ENCODE assay signal across 1 cellular context in the genomic region with DNA sequence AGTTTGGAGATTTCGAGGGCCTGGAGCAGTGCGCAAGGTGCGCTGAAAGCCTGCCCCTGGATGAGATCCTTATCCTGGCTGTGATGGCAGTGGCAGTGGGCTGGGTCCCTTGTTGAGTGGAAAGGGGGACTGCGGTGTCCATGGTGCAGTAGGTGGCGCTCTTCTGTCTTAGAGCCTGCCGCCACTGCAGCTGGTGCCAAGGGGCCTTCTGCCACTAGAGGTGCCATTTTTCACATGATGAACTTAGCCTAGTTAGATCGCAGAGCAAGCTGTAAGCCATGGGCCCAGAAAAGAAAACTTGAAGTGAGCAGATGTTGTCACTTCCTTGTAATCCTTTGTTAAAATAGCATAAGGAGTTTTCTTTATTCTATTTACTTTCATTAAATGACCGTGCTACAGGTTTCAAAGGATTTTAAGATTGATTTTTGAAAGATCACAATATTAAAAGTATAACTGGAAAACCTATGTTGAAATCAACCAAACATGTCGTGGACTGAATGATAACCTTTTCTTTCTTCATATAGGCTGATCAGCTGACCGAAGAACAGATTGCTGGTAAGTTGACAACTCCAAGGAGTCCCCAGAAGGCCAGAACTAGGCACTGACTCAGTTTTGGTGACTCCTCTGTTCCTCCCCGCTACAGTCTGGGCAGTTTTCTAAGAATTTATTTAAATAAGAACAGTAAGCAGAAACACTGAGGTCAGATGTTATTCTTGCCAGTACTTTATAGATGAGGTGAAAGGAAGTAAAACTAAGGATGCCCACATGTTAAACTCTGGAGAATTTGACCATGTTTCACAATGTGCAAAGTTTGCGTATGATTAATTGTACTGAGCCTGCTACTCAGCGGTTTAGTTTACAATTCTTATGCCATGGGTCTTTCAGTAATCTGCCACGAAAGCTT.
TF ChIP-seq lines count a peak whose summit lies in the region.

No MANE protein-coding gene starts in this region.

TF ChIP-seq in HepG2, 621 proteins besides CTCF, POLR2A, EP300 and RAD21 (continued from another document and continues in another):
- no peak for TF ChIP-seq ZNF451 (CRISPR knock-in tag; IDR thresholded peaks at IDR 0.05)
- no peak for TF ChIP-seq GABPA (IDR thresholded peaks at IDR 0.05; ENCODE audit: low read depth, low read length)
- TF ChIP-seq GABPA (CRISPR knock-in tag; IDR thresholded peaks at IDR 0.05; ENCODE audit: low read depth) = no peak
- TF ChIP-seq ZNF772 (CRISPR knock-in tag; IDR thresholded peaks at IDR 0.05) = no peak
- 0 out of 2 replicates have a peak, but pooled peaks have one; percentile 18 for TF ChIP-seq YEATS4 (CRISPR knock-in tag; IDR thresholded peaks at IDR 0.05; ENCODE audit: borderline replicate concordance)
- no peak for TF ChIP-seq POLR2G (IDR thresholded peaks at IDR 0.05; ENCODE audit: low read depth, low read length)
- TF ChIP-seq, protein P1, sequence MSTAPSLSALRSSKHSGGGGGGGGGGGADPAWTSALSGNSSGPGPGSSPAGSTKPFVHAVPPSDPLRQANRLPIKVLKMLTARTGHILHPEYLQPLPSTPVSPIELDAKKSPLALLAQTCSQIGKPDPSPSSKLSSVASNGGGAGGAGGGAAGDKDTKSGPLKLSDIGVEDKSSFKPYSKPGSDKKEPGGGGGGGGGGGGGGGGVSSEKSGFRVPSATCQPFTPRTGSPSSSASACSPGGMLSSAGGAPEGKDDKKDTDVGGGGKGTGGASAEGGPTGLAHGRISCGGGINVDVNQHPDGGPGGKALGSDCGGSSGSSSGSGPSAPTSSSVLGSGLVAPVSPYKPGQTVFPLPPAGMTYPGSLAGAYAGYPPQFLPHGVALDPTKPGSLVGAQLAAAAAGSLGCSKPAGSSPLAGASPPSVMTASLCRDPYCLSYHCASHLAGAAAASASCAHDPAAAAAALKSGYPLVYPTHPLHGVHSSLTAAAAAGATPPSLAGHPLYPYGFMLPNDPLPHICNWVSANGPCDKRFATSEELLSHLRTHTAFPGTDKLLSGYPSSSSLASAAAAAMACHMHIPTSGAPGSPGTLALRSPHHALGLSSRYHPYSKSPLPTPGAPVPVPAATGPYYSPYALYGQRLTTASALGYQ (CRISPR knock-in tag; IDR thresholded peaks at IDR 0.05) = no peak
- no peak for TF ChIP-seq HNF4G (IDR thresholded peaks at IDR 0.05; ENCODE audit: borderline replicate concordance, low read depth, low read length)
- no peak for TF ChIP-seq HNF4G (CRISPR knock-in tag; IDR thresholded peaks at IDR 0.05; ENCODE audit: borderline replicate concordance, low read depth)
- TF ChIP-seq, protein P2, sequence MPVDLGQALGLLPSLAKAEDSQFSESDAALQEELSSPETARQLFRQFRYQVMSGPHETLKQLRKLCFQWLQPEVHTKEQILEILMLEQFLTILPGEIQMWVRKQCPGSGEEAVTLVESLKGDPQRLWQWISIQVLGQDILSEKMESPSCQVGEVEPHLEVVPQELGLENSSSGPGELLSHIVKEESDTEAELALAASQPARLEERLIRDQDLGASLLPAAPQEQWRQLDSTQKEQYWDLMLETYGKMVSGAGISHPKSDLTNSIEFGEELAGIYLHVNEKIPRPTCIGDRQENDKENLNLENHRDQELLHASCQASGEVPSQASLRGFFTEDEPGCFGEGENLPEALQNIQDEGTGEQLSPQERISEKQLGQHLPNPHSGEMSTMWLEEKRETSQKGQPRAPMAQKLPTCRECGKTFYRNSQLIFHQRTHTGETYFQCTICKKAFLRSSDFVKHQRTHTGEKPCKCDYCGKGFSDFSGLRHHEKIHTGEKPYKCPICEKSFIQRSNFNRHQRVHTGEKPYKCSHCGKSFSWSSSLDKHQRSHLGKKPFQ (CRISPR knock-in tag; IDR thresholded peaks at IDR 0.05; ENCODE audit: insufficient replicate concordance) = no peak
- TF ChIP-seq MYPOP (CRISPR knock-in tag; IDR thresholded peaks at IDR 0.05) = peak; percentile 79
- TF ChIP-seq RXRB (CRISPR knock-in tag; IDR thresholded peaks at IDR 0.05; ENCODE audit: borderline replicate concordance) = peak; percentile 55; the same call in 1 of the 2 replicates
- TF ChIP-seq IRF9 (CRISPR knock-in tag; IDR thresholded peaks at IDR 0.05; ENCODE audit: borderline replicate concordance) = no peak
- TF ChIP-seq, protein P3, sequence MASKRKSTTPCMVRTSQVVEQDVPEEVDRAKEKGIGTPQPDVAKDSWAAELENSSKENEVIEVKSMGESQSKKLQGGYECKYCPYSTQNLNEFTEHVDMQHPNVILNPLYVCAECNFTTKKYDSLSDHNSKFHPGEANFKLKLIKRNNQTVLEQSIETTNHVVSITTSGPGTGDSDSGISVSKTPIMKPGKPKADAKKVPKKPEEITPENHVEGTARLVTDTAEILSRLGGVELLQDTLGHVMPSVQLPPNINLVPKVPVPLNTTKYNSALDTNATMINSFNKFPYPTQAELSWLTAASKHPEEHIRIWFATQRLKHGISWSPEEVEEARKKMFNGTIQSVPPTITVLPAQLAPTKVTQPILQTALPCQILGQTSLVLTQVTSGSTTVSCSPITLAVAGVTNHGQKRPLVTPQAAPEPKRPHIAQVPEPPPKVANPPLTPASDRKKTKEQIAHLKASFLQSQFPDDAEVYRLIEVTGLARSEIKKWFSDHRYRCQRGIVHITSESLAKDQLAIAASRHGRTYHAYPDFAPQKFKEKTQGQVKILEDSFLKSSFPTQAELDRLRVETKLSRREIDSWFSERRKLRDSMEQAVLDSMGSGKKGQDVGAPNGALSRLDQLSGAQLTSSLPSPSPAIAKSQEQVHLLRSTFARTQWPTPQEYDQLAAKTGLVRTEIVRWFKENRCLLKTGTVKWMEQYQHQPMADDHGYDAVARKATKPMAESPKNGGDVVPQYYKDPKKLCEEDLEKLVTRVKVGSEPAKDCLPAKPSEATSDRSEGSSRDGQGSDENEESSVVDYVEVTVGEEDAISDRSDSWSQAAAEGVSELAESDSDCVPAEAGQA (IDR thresholded peaks at IDR 0.05; ENCODE audit: low read depth) = no peak
- TF ChIP-seq, protein P3 (CRISPR knock-in tag; IDR thresholded peaks at IDR 0.05; ENCODE audit: borderline replicate concordance) = no peak
- TF ChIP-seq CHD4 (IDR thresholded peaks at IDR 0.05; ENCODE audit: borderline replicate concordance, low read length) = no peak
- TF ChIP-seq IRF2 (CRISPR knock-in tag; IDR thresholded peaks at IDR 0.05) = peak; percentile 56
- no peak for TF ChIP-seq ZNF256 (CRISPR knock-in tag; conservative IDR thresholded peaks at IDR 0.05)
- TF ChIP-seq SNAI1 (CRISPR knock-in tag; IDR thresholded peaks at IDR 0.05; ENCODE audit: borderline replicate concordance) = no peak
- no peak for TF ChIP-seq HNRNPUL1 (IDR thresholded peaks at IDR 0.05; ENCODE audit: low read depth, low read length)
- TF ChIP-seq, protein P4, sequence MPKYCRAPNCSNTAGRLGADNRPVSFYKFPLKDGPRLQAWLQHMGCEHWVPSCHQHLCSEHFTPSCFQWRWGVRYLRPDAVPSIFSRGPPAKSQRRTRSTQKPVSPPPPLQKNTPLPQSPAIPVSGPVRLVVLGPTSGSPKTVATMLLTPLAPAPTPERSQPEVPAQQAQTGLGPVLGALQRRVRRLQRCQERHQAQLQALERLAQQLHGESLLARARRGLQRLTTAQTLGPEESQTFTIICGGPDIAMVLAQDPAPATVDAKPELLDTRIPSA (CRISPR knock-in tag; IDR thresholded peaks at IDR 0.05; ENCODE audit: borderline replicate concordance) = no peak
- TF ChIP-seq, protein P5, sequence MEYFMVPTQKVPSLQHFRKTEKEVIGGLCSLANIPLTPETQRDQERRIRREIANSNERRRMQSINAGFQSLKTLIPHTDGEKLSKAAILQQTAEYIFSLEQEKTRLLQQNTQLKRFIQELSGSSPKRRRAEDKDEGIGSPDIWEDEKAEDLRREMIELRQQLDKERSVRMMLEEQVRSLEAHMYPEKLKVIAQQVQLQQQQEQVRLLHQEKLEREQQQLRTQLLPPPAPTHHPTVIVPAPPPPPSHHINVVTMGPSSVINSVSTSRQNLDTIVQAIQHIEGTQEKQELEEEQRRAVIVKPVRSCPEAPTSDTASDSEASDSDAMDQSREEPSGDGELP (IDR thresholded peaks at IDR 0.05; ENCODE audit: borderline replicate concordance, low read depth) = peak; percentile 84; the same call in 1 of the 2 replicates
- no peak for TF ChIP-seq NFE2 (CRISPR knock-in tag; IDR thresholded peaks at IDR 0.05)
- TF ChIP-seq ZNF468 (CRISPR knock-in tag; IDR thresholded peaks at IDR 0.05) = no peak
- no peak for TF ChIP-seq MXD1 (CRISPR knock-in tag; IDR thresholded peaks at IDR 0.05)
- TF ChIP-seq NR2F2 (IDR thresholded peaks at IDR 0.05; ENCODE audit: borderline replicate concordance, low read depth) = no peak
- TF ChIP-seq ZNF615 (CRISPR knock-in tag; IDR thresholded peaks at IDR 0.05; ENCODE audit: borderline replicate concordance) = no peak
- no peak for TF ChIP-seq MEF2D (CRISPR knock-in tag; IDR thresholded peaks at IDR 0.05)
- TF ChIP-seq SMAD1 (CRISPR knock-in tag; IDR thresholded peaks at IDR 0.05; ENCODE audit: borderline replicate concordance, low read depth) = no peak
- no peak for TF ChIP-seq ZNF652 (CRISPR knock-in tag; IDR thresholded peaks at IDR 0.05; ENCODE audit: borderline replicate concordance, low read depth)
- no peak for TF ChIP-seq KDM5B (CRISPR knock-in tag; IDR thresholded peaks at IDR 0.05; ENCODE audit: borderline replicate concordance)
- TF ChIP-seq ZNF264 (CRISPR knock-in tag; IDR thresholded peaks at IDR 0.05) = no peak
- TF ChIP-seq CBX1 (IDR thresholded peaks at IDR 0.05; ENCODE audit: low read depth) = peak; percentile 56
- peak; percentile 59 for TF ChIP-seq SPEN (CRISPR knock-in tag; IDR thresholded peaks at IDR 0.05; ENCODE audit: low read depth)
- no peak for TF ChIP-seq ZNF660 (CRISPR knock-in tag; IDR thresholded peaks at IDR 0.05; ENCODE audit: borderline replicate concordance, low read depth)
- no peak for TF ChIP-seq HES4 (CRISPR knock-in tag; IDR thresholded peaks at IDR 0.05; ENCODE audit: borderline replicate concordance)
- no peak for TF ChIP-seq CENPT (CRISPR knock-in tag; IDR thresholded peaks at IDR 0.05; ENCODE audit: low read depth)
- TF ChIP-seq MYC (CRISPR knock-in tag; IDR thresholded peaks at IDR 0.05; ENCODE audit: borderline replicate concordance) = peak; percentile 41; the same call in 1 of the 2 replicates
- no peak for TF ChIP-seq ZC3H4 (CRISPR knock-in tag; IDR thresholded peaks at IDR 0.05; ENCODE audit: borderline replicate concordance)
- no peak for TF ChIP-seq PTBP1 (IDR thresholded peaks at IDR 0.05; ENCODE audit: low read depth, low read length, poor library complexity, severe bottlenecking)
- TF ChIP-seq DNMT3B (CRISPR knock-in tag; conservative IDR thresholded peaks at IDR 0.05) = no peak
- TF ChIP-seq ATRX (CRISPR knock-in tag; IDR thresholded peaks at IDR 0.05; ENCODE audit: borderline replicate concordance) = no peak
- no peak for TF ChIP-seq RBM22 (optimal IDR thresholded peaks at IDR 0.05; ENCODE audit: low read length)
- TF ChIP-seq ZNF891 (CRISPR knock-in tag; IDR thresholded peaks at IDR 0.05) = 0 out of 2 replicates have a peak, but pooled peaks have one; percentile 50
- no peak for TF ChIP-seq ZNF768 (CRISPR knock-in tag; IDR thresholded peaks at IDR 0.05)
- TF ChIP-seq MAF1 (CRISPR knock-in tag; IDR thresholded peaks at IDR 0.05; ENCODE audit: borderline replicate concordance) = 0 out of 2 replicates have a peak, but pooled peaks have one; percentile 41
- TF ChIP-seq ZNF382 (CRISPR knock-in tag; IDR thresholded peaks at IDR 0.05; ENCODE audit: borderline replicate concordance) = no peak
- TF ChIP-seq ZNF274 (CRISPR knock-in tag; IDR thresholded peaks at IDR 0.05) = no peak
- TF ChIP-seq, protein P6, sequence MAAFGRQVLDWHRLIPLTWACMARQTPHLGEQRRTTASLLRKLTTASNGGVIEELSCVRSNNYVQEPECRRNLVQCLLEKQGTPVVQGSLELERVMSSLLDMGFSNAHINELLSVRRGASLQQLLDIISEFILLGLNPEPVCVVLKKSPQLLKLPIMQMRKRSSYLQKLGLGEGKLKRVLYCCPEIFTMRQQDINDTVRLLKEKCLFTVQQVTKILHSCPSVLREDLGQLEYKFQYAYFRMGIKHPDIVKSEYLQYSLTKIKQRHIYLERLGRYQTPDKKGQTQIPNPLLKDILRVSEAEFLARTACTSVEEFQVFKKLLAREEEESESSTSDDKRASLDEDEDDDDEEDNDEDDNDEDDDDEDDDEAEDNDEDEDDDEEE (CRISPR knock-in tag; IDR thresholded peaks at IDR 0.05) = no peak
- no peak for TF ChIP-seq KDM6A (CRISPR knock-in tag; IDR thresholded peaks at IDR 0.05; ENCODE audit: low read depth)
- no peak for TF ChIP-seq ZNF563 (CRISPR knock-in tag; IDR thresholded peaks at IDR 0.05)
- no peak for TF ChIP-seq ZNF343 (CRISPR knock-in tag; IDR thresholded peaks at IDR 0.05)
